ENCODE assay signal across 8 cellular contexts in genomic region chr4:153471691-153472080, GRCh38. TPM values are rescaled to one million over a fixed set of nuclear protein-coding genes. Genes with fewer than 3 reads are reported as not detected.
DNase-seq lines count a peak whose midpoint lies in the region; ATAC-seq, FAIRE-seq and TF ChIP-seq lines count a peak whose summit lies in the region.

No MANE protein-coding gene starts in this region.

- H3K36me3 ChIP-seq in GM06990 (ENCODE audit: control insufficient read depth, insufficient read depth, low read length) (peaks cover 11% of the 10 kb centered on the region), Peyer's patch (peaks cover 0 to 7% (median 0%) of the 10 kb centered on the region in 3 donors)

- no peaks in the 10 kb centered on the region for H3K9me3 ChIP-seq in Peyer's patch

- H3K4me3 ChIP-seq in GM06990 (replicated peaks; ENCODE audit: low read depth, low read length) (peak overlapping the region; percentile 89), Peyer's patch (peak overlapping the region in 2 of 4 donors; percentile 12 to 25), epithelial cell of esophagus (ENCODE audit: low read length) (no peak overlapping the region)

- H3K4me1 ChIP-seq in Peyer's patch, result peaks cover 0 to 18% (median 9%) of the 10 kb centered on the region in 4 donors

- no peak for FAIRE-seq in frontal cortex (lab: Jason Lieb, UNC)

- DNase-seq in GM06990 (ENCODE audit: extremely low read depth, insufficient read length) (peak; percentile 65), Peyer's patch (peak in 1 of 3 donors; percentile 46), epithelial cell of esophagus (ENCODE audit: low read depth) (peak; percentile 77), NCI-H345 (lab: John Stamatoyannopoulos, UW) (no peak), glomerular visceral epithelial cell (ENCODE audit: extremely low spot score) (no peak), frontal cortex (ENCODE audit: low spot score in 2 of 2) (no peak), pons (ENCODE audit: low spot score) (no peak)

- H3K27me3 ChIP-seq in GM06990 (replicated peaks; ENCODE audit: control insufficient read depth, insufficient read depth, low read length) (no peaks in the 10 kb centered on the region), Peyer's patch (no peaks in the 10 kb centered on the region)

- no peak for TF ChIP-seq POLR2A in Peyer's patch (IDR thresholded peaks at IDR 0.05)

- TF ChIP-seq CTCF in GM06990 (IDR thresholded peaks at IDR 0.05; ENCODE audit: insufficient read depth, low read length, poor library complexity, severe bottlenecking) (no peak), Peyer's patch (IDR thresholded peaks at IDR 0.05) (no peak), epithelial cell of esophagus (IDR thresholded peaks at IDR 0.05; ENCODE audit: insufficient read depth, low read depth, low read length, missing control alignments) (no peak)

- peak overlapping the region; percentile 18 to 98 (median 52) for H3K27ac ChIP-seq in Peyer's patch

- ATAC-seq in GM21825 (IDR thresholded peaks at IDR 0.05; ENCODE audit: unreplicated experiment), result peak; percentile 27

RNA-seq across cellular contexts. Expression of gene TMEM131L, which starts 5.5 kb away (rescaled TPM):
- 10 to 100 TPM in 1 of 4 donors, 1 to 10 TPM in 3; 5.2 to 54.5 (median 7.0) TPM for total RNA-seq in Peyer's patch
- 42.4 TPM for total RNA-seq in frontal cortex

Comparison
In these comparisons a context has a peak if more than half of its experiments do, and no peak if none do; other contexts are left out.
1. DNase-seq: peak in GM06990 (single experiment) and epithelial cell of esophagus (single experiment); none in NCI-H345 (single experiment), glomerular visceral epithelial cell (single experiment), frontal cortex (0 of 2) and pons (single experiment).